8 cellular contexts compared by ENCODE assay signal in the genomic region with DNA sequence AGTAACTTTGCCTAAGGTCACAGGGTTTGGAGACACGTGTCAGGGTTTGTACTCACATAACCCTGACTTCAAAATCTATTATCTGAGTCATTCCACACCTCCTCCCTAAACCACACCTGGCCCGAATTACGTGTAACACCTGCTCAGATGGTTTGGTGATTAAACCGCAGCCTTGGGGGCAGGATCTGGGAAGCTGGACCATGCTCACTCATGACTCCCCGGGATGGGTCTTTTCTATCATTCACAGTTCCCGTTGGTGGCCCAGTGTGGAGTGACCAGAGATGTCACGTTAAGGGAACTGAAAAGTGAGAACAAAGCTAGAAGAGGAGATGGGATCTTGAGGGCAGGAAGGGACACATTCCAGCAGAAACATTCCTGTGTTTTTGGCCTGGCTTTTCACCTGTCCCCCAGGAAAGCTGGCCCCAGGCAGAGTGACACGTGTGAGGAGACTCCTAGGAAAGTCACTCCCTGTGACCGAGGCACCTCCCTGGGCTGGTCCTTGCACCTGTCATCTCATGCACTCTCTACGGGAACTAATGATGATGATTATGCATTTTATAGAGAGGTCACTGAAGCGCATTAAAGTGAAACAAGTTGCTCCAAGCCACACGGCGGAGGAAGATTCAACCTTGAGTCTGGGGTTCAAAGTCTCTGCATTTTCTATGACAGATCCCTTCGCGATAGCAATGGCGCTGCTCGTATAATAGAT.
DNase-seq lines count a peak whose midpoint lies in the region; ATAC-seq and TF ChIP-seq lines count a peak whose summit lies in the region.

No MANE protein-coding gene starts in this region.

- H3K9ac ChIP-seq in HCT116 (ENCODE audit: low read length): no peak overlapping the region

- no TSS peak for BruUV-seq in Calu3 (replicated peaks; lab: Mats Ljungman, UMichigan)
- no TSS peak for BruUV-seq in HCT116 (replicated peaks; lab: Mats Ljungman, UMichigan)

- DNase-seq in Calu3: peak; percentile 45
- no peak for DNase-seq in HCT116 (ENCODE audit: low read depth, low spot score)
- peak; percentile 37 for DNase-seq in T-helper 9 cell
- no peak for DNase-seq in esophagus squamous epithelium (lab: John Stamatoyannopoulos, UW)
- DNase-seq in OCI-M2 (lab: John Stamatoyannopoulos, UW; ENCODE audit: unreplicated experiment): no peak
- no peak for DNase-seq in NCI-H2171 (lab: John Stamatoyannopoulos, UW)
- no peak for DNase-seq in NCI-H2227 treated with DMSO at 0.1 percent for 48 hours (lab: John Stamatoyannopoulos, UW)

- intact Hi-C loops in Calu3 (cut with micrococcal nuclease; ENCODE audit: unreplicated experiment) (no loop called here), HCT116 (cut with micrococcal nuclease) (no loop called here), esophagus squamous epithelium (cut with DNase I) (no loop called here)

- no peak overlapping the region for H3K27ac ChIP-seq in HCT116 (ENCODE audit: low read depth, low read length)
- peak overlapping the region; percentile 26 to 81 (median 62) for H3K27ac ChIP-seq in esophagus squamous epithelium

- H3K4me1 ChIP-seq in HCT116 (ENCODE audit: control insufficient read depth in 1 of 2, insufficient read depth in 2 of 2, low read length in 2 of 2): peaks cover 4 to 46% of the 10 kb centered on the region in 2 experiments; a peak in 2 of 4 replicates
- peaks cover 3 to 42% (median 25%) of the 10 kb centered on the region in 3 donors for H3K4me1 ChIP-seq in esophagus squamous epithelium

- H3K79me2 ChIP-seq in HCT116 (ENCODE audit: insufficient read depth, low read length): no peaks in the 10 kb centered on the region

- no peak for TF ChIP-seq CTCF in Calu3 (IDR thresholded peaks at IDR 0.05; ENCODE audit: unreplicated experiment)
- TF ChIP-seq CTCF in HCT116 (IDR thresholded peaks at IDR 0.05 in 2 of 3, conservative IDR thresholded peaks at IDR 0.05 in 1 of 3; ENCODE audit: borderline replicate concordance in 1 of 3, insufficient read depth in 1 of 3, low read depth in 2 of 3, low read length in 2 of 3): no peak
- TF ChIP-seq CTCF in esophagus squamous epithelium (IDR thresholded peaks at IDR 0.05): no peak

- H2AFZ ChIP-seq in HCT116 (ENCODE audit: low read depth, low read length, poor library complexity, severe bottlenecking): no peak overlapping the region

- H3K27me3 ChIP-seq in HCT116 (ENCODE audit: insufficient read depth, low read length) (no peaks in the 10 kb centered on the region), esophagus squamous epithelium (peaks cover 0 to 5% (median 0%) of the 10 kb centered on the region in 4 donors)

- ATAC-seq in HCT116 (peak; percentile 30; the same call in 1 of the 2 replicates), HG02938 (IDR thresholded peaks at IDR 0.05; ENCODE audit: unreplicated experiment) (no peak)

- peaks cover 20% of the 10 kb centered on the region for H3K36me3 Mint-ChIP-seq in Calu3 (ENCODE audit: insufficient read depth, unreplicated experiment)

- no peaks in the 10 kb centered on the region for H4K20me1 ChIP-seq in HCT116 (ENCODE audit: insufficient read depth)

- no peak overlapping the region for H3K4me3 Mint-ChIP-seq in Calu3 (ENCODE audit: low read depth, unreplicated experiment)

- POLR2A ChIA-PET in HCT116 (lab: Charles Lee): no interaction called here

- H3K9me2 ChIP-seq in HCT116 (ENCODE audit: insufficient read depth): no peaks in the 10 kb centered on the region

- no peaks in the 10 kb centered on the region for H3K27me3 Mint-ChIP-seq in Calu3 (ENCODE audit: unreplicated experiment)

- no peaks in the 10 kb centered on the region for H3K9me3 Mint-ChIP-seq in Calu3 (ENCODE audit: low read depth, unreplicated experiment)

- H3K9me3 ChIP-seq in HCT116 (ENCODE audit: control insufficient read depth in 1 of 2, insufficient read depth in 1 of 2, low read depth in 1 of 2, low read length in 2 of 2): no peaks in the 10 kb centered on the region
- no peaks in the 10 kb centered on the region for H3K9me3 ChIP-seq in esophagus squamous epithelium

- WGBS in esophagus squamous epithelium, 2 donors: 58 to 60% methylated on average over 16 of the region's 17 CpGs

- H3K4me3 ChIP-seq in HCT116 (replicated peaks in 1 of 2; ENCODE audit: low read depth in 1 of 2, low read length in 2 of 2): no peak overlapping the region
- H3K4me3 ChIP-seq in esophagus squamous epithelium: no peak overlapping the region

- RAD21 ChIA-PET in HCT116 (lab: Charles Lee; ENCODE audit: low non-redundant PET in 1 of 2, low total read pairs in 2 of 2, uncharacterized antibody in 2 of 2, unreplicated experiment in 2 of 2): no interaction called here

- 0 out of 2 replicates have a peak, but pooled peaks have one; percentile 2 for TF ChIP-seq RAD21 in HCT116 (IDR thresholded peaks at IDR 0.05; ENCODE audit: low read depth)

- H3K4me1 Mint-ChIP-seq in Calu3 (ENCODE audit: low read depth, unreplicated experiment): peaks cover 62% of the 10 kb centered on the region

- H3K27ac Mint-ChIP-seq in Calu3 (ENCODE audit: unreplicated experiment): no peak overlapping the region

- CTCF ChIA-PET in Calu3 (lab: Charles Lee) (no interaction called here), HCT116 (lab: Charles Lee) (no interaction called here)

- TF ChIP-seq POLR2A in HCT116 (IDR thresholded peaks at IDR 0.05; ENCODE audit: borderline replicate concordance, extremely low read depth, insufficient read depth, insufficient read length): no peak
- no peak for TF ChIP-seq POLR2A in esophagus squamous epithelium (IDR thresholded peaks at IDR 0.05)

- no peaks in the 10 kb centered on the region for H3K36me3 ChIP-seq in HCT116 (ENCODE audit: control insufficient read depth in 1 of 2, insufficient read depth in 2 of 2, low read length in 2 of 2)
- no peaks in the 10 kb centered on the region for H3K36me3 ChIP-seq in esophagus squamous epithelium

- H3K4me2 ChIP-seq in HCT116 (ENCODE audit: low read length): peak overlapping the region; percentile 57

TF ChIP-seq in HCT116, 20 proteins besides CTCF, POLR2A, EP300 and RAD21:
- no peak for TF ChIP-seq EZH2phosphoT487 (IDR thresholded peaks at IDR 0.05; ENCODE audit: borderline replicate concordance)
- TF ChIP-seq, protein P1, sequence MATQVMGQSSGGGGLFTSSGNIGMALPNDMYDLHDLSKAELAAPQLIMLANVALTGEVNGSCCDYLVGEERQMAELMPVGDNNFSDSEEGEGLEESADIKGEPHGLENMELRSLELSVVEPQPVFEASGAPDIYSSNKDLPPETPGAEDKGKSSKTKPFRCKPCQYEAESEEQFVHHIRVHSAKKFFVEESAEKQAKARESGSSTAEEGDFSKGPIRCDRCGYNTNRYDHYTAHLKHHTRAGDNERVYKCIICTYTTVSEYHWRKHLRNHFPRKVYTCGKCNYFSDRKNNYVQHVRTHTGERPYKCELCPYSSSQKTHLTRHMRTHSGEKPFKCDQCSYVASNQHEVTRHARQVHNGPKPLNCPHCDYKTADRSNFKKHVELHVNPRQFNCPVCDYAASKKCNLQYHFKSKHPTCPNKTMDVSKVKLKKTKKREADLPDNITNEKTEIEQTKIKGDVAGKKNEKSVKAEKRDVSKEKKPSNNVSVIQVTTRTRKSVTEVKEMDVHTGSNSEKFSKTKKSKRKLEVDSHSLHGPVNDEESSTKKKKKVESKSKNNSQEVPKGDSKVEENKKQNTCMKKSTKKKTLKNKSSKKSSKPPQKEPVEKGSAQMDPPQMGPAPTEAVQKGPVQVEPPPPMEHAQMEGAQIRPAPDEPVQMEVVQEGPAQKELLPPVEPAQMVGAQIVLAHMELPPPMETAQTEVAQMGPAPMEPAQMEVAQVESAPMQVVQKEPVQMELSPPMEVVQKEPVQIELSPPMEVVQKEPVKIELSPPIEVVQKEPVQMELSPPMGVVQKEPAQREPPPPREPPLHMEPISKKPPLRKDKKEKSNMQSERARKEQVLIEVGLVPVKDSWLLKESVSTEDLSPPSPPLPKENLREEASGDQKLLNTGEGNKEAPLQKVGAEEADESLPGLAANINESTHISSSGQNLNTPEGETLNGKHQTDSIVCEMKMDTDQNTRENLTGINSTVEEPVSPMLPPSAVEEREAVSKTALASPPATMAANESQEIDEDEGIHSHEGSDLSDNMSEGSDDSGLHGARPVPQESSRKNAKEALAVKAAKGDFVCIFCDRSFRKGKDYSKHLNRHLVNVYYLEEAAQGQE (IDR thresholded peaks at IDR 0.05; ENCODE audit: low read depth): no peak
- peak; percentile 69 for TF ChIP-seq JUND (IDR thresholded peaks at IDR 0.05)
- peak; percentile 77 for TF ChIP-seq SP1 (IDR thresholded peaks at IDR 0.05; ENCODE audit: low read depth)
- TF ChIP-seq CBX3 (IDR thresholded peaks at IDR 0.05; ENCODE audit: low read depth): peak; percentile 84
- peak; percentile 72 for TF ChIP-seq FOSL1 (IDR thresholded peaks at IDR 0.05; ENCODE audit: low read depth)
- TF ChIP-seq, protein P2, sequence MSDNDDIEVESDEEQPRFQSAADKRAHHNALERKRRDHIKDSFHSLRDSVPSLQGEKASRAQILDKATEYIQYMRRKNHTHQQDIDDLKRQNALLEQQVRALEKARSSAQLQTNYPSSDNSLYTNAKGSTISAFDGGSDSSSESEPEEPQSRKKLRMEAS (IDR thresholded peaks at IDR 0.05): peak; percentile 90
- TF ChIP-seq ELF1 (IDR thresholded peaks at IDR 0.05; ENCODE audit: borderline replicate concordance, low read depth): no peak
- no peak for TF ChIP-seq CEBPB (IDR thresholded peaks at IDR 0.05; ENCODE audit: low read depth)

Comparison
In these comparisons a context has a peak if more than half of its experiments do, and no peak if none do; other contexts are left out.
1. DNase-seq: peak in Calu3 (single experiment) and T-helper 9 cell (single experiment); none in HCT116 (single experiment), esophagus squamous epithelium (single experiment), OCI-M2 (single experiment), NCI-H2171 (single experiment) and NCI-H2227 treated with DMSO at 0.1 percent for 48 hours (single experiment).